Comparison of ENCODE assay signal across 2 cellular contexts in genomic region chr1:29713857-29714256, GRCh38.
TF ChIP-seq lines count a peak whose summit lies in the region.

No MANE protein-coding gene starts in this region.

TF ChIP-seq in HCT116, 20 proteins besides CTCF, POLR2A, EP300 and RAD21 (continued from another document):
- TF ChIP-seq REST (IDR thresholded peaks at IDR 0.05; ENCODE audit: low read depth) (no peak), ZFX (IDR thresholded peaks at IDR 0.05) (no peak), EGR1 (IDR thresholded peaks at IDR 0.05; ENCODE audit: low read depth) (no peak), CBX3 (IDR thresholded peaks at IDR 0.05; ENCODE audit: low read depth) (no peak)

TF ChIP-seq in GM12878, 131 proteins besides CTCF, POLR2A, EP300 and RAD21 (continued from another document):
- TF ChIP-seq CEBPZ (IDR thresholded peaks at IDR 0.05; ENCODE audit: low read depth, low read length) = no peak
- TF ChIP-seq ZBTB33 (IDR thresholded peaks at IDR 0.05) = no peak
- TF ChIP-seq CREB1 (IDR thresholded peaks at IDR 0.05; ENCODE audit: low read depth) = no peak
- TF ChIP-seq IKZF2 (IDR thresholded peaks at IDR 0.05) = no peak
- TF ChIP-seq PBX3 (IDR thresholded peaks at IDR 0.05; ENCODE audit: insufficient replicate concordance, low read depth, low read length) = no peak
- TF ChIP-seq ASH2L (IDR thresholded peaks at IDR 0.05; ENCODE audit: borderline replicate concordance, low read depth) = no peak
- no peak for TF ChIP-seq RELA (IDR thresholded peaks at IDR 0.05; ENCODE audit: borderline replicate concordance, partially characterized antibody)
- no peak for TF ChIP-seq NR2F1 (conservative IDR thresholded peaks at IDR 0.05)
- TF ChIP-seq KAT2A (conservative IDR thresholded peaks at IDR 0.05; ENCODE audit: control insufficient read depth, low read depth, low read length) = no peak
- TF ChIP-seq SPI1 (IDR thresholded peaks at IDR 0.05; ENCODE audit: borderline replicate concordance, insufficient read depth, low read depth, low read length) = no peak
- TF ChIP-seq PML (IDR thresholded peaks at IDR 0.05; ENCODE audit: low read length) = no peak
- no peak for TF ChIP-seq BACH1 (IDR thresholded peaks at IDR 0.05; ENCODE audit: borderline replicate concordance)
- TF ChIP-seq NKRF (conservative IDR thresholded peaks at IDR 0.05) = no peak
- TF ChIP-seq KDM1A (IDR thresholded peaks at IDR 0.05; ENCODE audit: borderline replicate concordance) = no peak
- no peak for TF ChIP-seq TCF3 (IDR thresholded peaks at IDR 0.05; ENCODE audit: borderline replicate concordance, insufficient read depth, low read depth, low read length)
- no peak for TF ChIP-seq NR2C2 (IDR thresholded peaks at IDR 0.05; ENCODE audit: borderline replicate concordance, control insufficient read depth, insufficient read length, low read depth)
- no peak for TF ChIP-seq ATF3 (IDR thresholded peaks at IDR 0.05; ENCODE audit: borderline replicate concordance, extremely low read depth, low read depth, low read length)
- no peak for TF ChIP-seq SUZ12 (IDR thresholded peaks at IDR 0.05; ENCODE audit: unreplicated experiment)
- TF ChIP-seq ZNF217 (IDR thresholded peaks at IDR 0.05) = no peak
